Comparison of ENCODE assay signal across 9 cellular contexts in the genomic region with DNA sequence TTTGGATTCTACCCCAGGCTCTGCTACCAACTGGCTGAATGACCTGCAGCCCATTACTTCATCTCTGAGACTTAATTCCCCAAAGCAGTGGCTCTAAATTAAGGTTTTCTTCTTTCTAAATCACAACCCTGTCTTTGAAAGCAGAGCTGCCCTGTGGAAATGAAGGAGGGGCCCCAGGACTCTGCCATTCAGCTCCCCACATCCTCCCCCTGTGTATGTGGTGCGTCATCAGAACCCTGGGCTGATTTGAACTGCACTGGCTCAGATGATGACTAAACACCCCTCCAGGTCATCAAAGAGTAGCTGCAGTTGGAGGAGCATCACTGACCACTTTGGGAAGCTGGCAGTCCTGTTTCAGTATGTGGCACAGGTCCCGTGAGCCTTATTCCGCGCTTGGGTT. TPM values are rescaled to one million over a fixed set of nuclear protein-coding genes. Genes with fewer than 3 reads are reported as not detected.
DNase-seq lines count a peak whose midpoint lies in the region; ATAC-seq, FAIRE-seq and TF ChIP-seq lines count a peak whose summit lies in the region.
"Had no signal": no experiment of that assay in that cellular context is flagged by ENCODE, and none has a peak within 500 bp of the region (broad histone marks: within the 10 kb centered on the region; RNA-seq: fewer than 3 reads in every experiment).

No MANE protein-coding gene starts in this region.

- TF ChIP-seq CTCF in testis (IDR thresholded peaks at IDR 0.05), result no peak
- TF ChIP-seq CTCF in suprapubic skin (IDR thresholded peaks at IDR 0.05), result no peak

- H3K36me3 ChIP-seq in testis (ENCODE audit: low read depth, missing control alignments) (no peaks in the 10 kb centered on the region), suprapubic skin (no peaks in the 10 kb centered on the region)

- 81 to 90% methylated on average over 3 to 4 of the region's 4 CpGs for WGBS in testis, 2 donors
- 86% methylated on average over 4 of the region's 4 CpGs for WGBS in suprapubic skin

- no peak for TF ChIP-seq EP300 in suprapubic skin (IDR thresholded peaks at IDR 0.05)

- no peaks in the 10 kb centered on the region for H3K27me3 ChIP-seq in testis
- no peaks in the 10 kb centered on the region for H3K27me3 ChIP-seq in suprapubic skin

- peak; percentile 44 for FAIRE-seq in RCC 7860 (lab: Jason Lieb, UNC)

- no peak for ATAC-seq in left colon

- no peak for TF ChIP-seq POLR2A in testis (IDR thresholded peaks at IDR 0.05)
- no peak for TF ChIP-seq POLR2A in suprapubic skin (IDR thresholded peaks at IDR 0.05)

- no peak overlapping the region for H3K4me3 ChIP-seq in testis
- H3K4me3 ChIP-seq in suprapubic skin, result no peak overlapping the region

- intact Hi-C loops in testis (cut with DNase I; ENCODE audit: low total_unique reads) (loop anchor here (10.0 kb wide), 1 partner anchor 52 kb away; no protein-coding TSS in a partner anchor), left colon (cut with DNase I, micrococcal nuclease) (loop anchor here in 1 of 2 donors (5.0 kb wide), 1 partner anchor 59 kb away; no protein-coding TSS in a partner anchor)

- peak overlapping the region in 1 of 2 donors; percentile 83 for H3K27ac ChIP-seq in testis
- H3K27ac ChIP-seq in suprapubic skin, result no peak overlapping the region
- H3K27ac ChIP-seq: VCaP had no signal

- peak; percentile 98 for DNase-seq in Daoy (ENCODE audit: low read depth)
- peak; percentile 65 for DNase-seq in RCC 7860 (ENCODE audit: low spot score)
- DNase-seq in dermis blood vessel endothelial cell, result peak; percentile 10
- DNase-seq in renal cortical epithelial cell (ENCODE audit: low read depth), result peak; percentile 48
- DNase-seq in testis, result no peak
- no peak for DNase-seq in suprapubic skin (ENCODE audit: low spot score in 2 of 2)
- DNase-seq in left colon, result no peak
- DNase-seq in NCI-H187 (lab: John Stamatoyannopoulos, UW), result no peak

- H3K9me3 ChIP-seq in testis (no peaks in the 10 kb centered on the region), suprapubic skin (no peaks in the 10 kb centered on the region)

- H3K4me1 ChIP-seq in testis (peaks cover 18% of the 10 kb centered on the region), suprapubic skin (peaks cover 38% of the 10 kb centered on the region)

RNA-seq across cellular contexts. Expression of gene BPGM, which starts 46.6 kb away (rescaled TPM):
- total RNA-seq in Daoy (2014; rRNA removed; shearing (Covaris generic)), result 68.1 and 71.2 TPM in 2 replicates
- 20.3 and 20.6 TPM in 2 replicates for total RNA-seq in dermis blood vessel endothelial cell
- total RNA-seq in renal cortical epithelial cell, result 45.8 and 118 TPM in 2 replicates
- total RNA-seq in testis, result 10 to 100 TPM; 14.5 to 15.8 TPM
- 32.9 TPM for polyA plus RNA-seq in testis (ENCODE audit: insufficient read depth, low read depth, low replicate concordance)
- 10 to 100 TPM in 3 of 4 donors, 1 to 10 TPM in 1; 9.8 to 13.3 (median 12.5) TPM for total RNA-seq in suprapubic skin
- total RNA-seq in left colon, result 1 to 10 TPM; 7.7 to 9.7 TPM

Comparison
In these comparisons a context has a peak if more than half of its experiments do, and no peak if none do; other contexts are left out.
1. DNase-seq: peak in Daoy (single experiment), RCC 7860 (single experiment), dermis blood vessel endothelial cell (single experiment) and renal cortical epithelial cell (single experiment); none in testis (single experiment), suprapubic skin (0 of 2), left colon (0 of 2) and NCI-H187 (0 of 2).